8 cellular contexts compared by ENCODE assay signal in the genomic region with DNA sequence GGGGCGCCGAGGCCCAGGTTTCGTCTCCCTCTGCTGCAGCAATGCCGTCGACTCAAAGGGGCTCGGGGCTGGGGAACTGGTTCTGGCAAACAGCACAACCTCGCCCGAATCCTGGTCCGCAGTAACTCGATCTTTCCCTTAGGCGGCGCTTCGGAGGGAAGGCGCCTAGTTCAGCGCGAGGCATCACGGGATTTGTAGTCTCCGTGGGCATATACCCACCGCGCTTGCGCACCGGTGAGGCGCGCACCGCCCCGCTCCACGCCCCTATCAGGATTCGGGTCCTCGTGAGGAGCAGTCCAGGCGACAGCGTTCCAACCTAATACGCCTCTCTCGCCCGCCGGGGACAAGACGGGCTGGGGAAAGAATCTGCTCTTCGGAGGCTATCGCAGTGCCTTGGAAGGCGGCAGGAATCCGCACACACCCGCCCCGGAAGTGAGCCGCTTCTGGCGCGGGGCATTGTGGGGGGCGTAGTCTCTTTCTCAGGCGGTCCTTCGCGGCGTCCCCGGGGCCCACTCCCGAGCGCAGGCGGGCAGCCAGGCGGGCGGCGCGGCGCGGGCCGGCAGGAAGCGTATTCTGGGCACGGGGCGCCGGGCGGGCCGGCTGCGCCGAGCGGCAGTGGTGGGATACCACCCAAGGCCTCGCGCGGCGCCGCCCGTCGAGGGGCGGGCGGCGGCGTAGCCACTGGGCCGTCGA.
A peak's percentile ranks its signal among the peaks of the same experiment; 100 is the strongest.
DNase-seq lines count a peak whose midpoint lies in the region; ATAC-seq and TF ChIP-seq lines count a peak whose summit lies in the region.

A gene (plus strand): TSS at position 505 of the 693 bp plus-strand sequence. CDS start 235 bp downstream, outside the sequence.

- H3K27ac ChIP-seq in 22Rv1 = peak within 1 kb of the TSS; percentile 97

- DNase-seq in NCI-H2081 (lab: John Stamatoyannopoulos, UW) (peak; percentile 91 to 92), T1000 (lab: John Stamatoyannopoulos, UW) (peak; percentile 83), astrocyte of the hippocampus (ENCODE audit: low read depth, low spot score) (peak; percentile 97), hippocampal formation (lab: John Stamatoyannopoulos, UW) (peak; percentile 92 to 94), retinal pigment epithelial cell (ENCODE audit: low read depth) (peak; percentile 74)

- H3K4me3 ChIP-seq in retinal pigment epithelial cell (ENCODE audit: low read length) = peak within 1 kb of the TSS; percentile 96

- TF ChIP-seq CTCF in 22Rv1 (IDR thresholded peaks at IDR 0.05) = peak; percentile 91
- TF ChIP-seq CTCF in retinal pigment epithelial cell (conservative IDR thresholded peaks at IDR 0.05; ENCODE audit: low read depth, low read length) = peak; percentile 84

- ATAC-seq in GM18511 (IDR thresholded peaks at IDR 0.05; ENCODE audit: unreplicated experiment) (peak; percentile 49), HG03039 (IDR thresholded peaks at IDR 0.05; ENCODE audit: unreplicated experiment) (peak; percentile 38)

Comparison
In these comparisons a context has a peak if more than half of its experiments do, and no peak if none do; other contexts are left out.
1. Peak in every context shown above with its lines: DNase-seq, ATAC-seq, H3K4me3 ChIP-seq and H3K27ac ChIP-seq.